ENCODE assay signal across 21 cellular contexts in the genomic region with DNA sequence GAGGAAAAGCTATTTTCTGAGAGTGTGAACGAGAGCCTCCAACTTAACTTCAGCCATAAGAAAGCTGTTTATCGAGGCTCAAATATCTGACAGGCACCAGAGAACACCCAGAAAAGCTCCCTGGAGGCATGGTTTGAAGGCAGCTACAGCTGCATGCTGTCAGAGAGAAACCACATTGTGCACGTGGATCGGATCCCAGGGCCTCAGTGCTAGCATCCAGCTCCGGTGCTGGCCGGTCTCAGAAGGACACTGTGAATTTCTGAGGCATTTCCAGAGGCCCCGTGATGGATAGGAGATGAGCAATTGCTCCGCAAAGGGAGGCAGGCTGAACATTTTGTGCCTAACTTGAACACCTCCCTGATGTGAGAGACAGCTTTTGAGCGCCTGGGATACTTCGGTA.
A peak's percentile ranks its signal among the peaks of the same experiment; 100 is the strongest.
DNase-seq lines count a peak whose midpoint lies in the region; ATAC-seq, FAIRE-seq and TF ChIP-seq lines count a peak whose summit lies in the region.
"Had no signal": no experiment of that assay in that cellular context is flagged by ENCODE, and none has a peak within 500 bp of the region (broad histone marks: within the 10 kb centered on the region; RNA-seq: fewer than 3 reads in every experiment).

No MANE protein-coding gene starts in this region.

- H3K27me3 Mint-ChIP-seq in osteocyte (ENCODE audit: unreplicated experiment): no peaks in the 10 kb centered on the region

- H3K36me3 ChIP-seq in adrenal gland (replicated peaks in 1 of 2) (no peaks in the 10 kb centered on the region), pancreas (no peaks in the 10 kb centered on the region), uterus (no peaks in the 10 kb centered on the region), OCI-LY7 (ENCODE audit: insufficient read depth, low read length) (no peaks in the 10 kb centered on the region)
- H3K36me3 ChIP-seq: BE2C, neural progenitor cell, right lobe of liver had no signal

- FAIRE-seq in pancreas (lab: Jason Lieb, UNC): no peak
- FAIRE-seq: D721Med, islet of Langerhans had no signal

- CTCF ChIA-PET in OCI-LY7 (lab: Charles Lee; ENCODE audit: unreplicated experiment): no interaction called here

- peak in 4 of 7 donors; percentile 7 to 46 (median 20) for DNase-seq in adrenal gland
- peak; percentile 62 for DNase-seq in left cardiac atrium
- peak in 3 of 6 donors; percentile 6 to 44 (median 16) for DNase-seq in pancreas
- DNase-seq in uterus: peak; percentile 76
- no peak for DNase-seq in osteocyte (ENCODE audit: extremely low spot score, unreplicated experiment)
- no peak for DNase-seq in cerebellum (ENCODE audit: low spot score)
- DNase-seq in OCI-LY7 (ENCODE audit: low spot score): no peak
- no peak for DNase-seq in superior temporal gyrus (ENCODE audit: extremely low spot score)
- DNase-seq: activated CD4-positive, alpha-beta T cell treated with anti-CD3 and anti-CD28 coated beads, Interleukin-2, amount 50 U/mL, for 1 hour; activated naive CD4-positive, alpha-beta T cell treated with Interleukin-2 at 50 U/mL for 16 hours; BE2C; dermis blood vessel endothelial cell; erythroblast; NCI-H1417 treated with DMSO at 0.1 percent for 48 hours; NCI-H774; right lobe of liver; stimulated activated CD4-positive, alpha-beta T cell treated with anti-CD3 and anti-CD28 coated beads, Interleukin-2, amount 100 ng/mL, for 48 hours had no signal

- H3K27me3 ChIP-seq in adrenal gland (no peaks in the 10 kb centered on the region), pancreas (no peaks in the 10 kb centered on the region), uterus (no peaks in the 10 kb centered on the region)
- H3K27me3 ChIP-seq: BE2C, neural progenitor cell, right lobe of liver had no signal

- no peaks in the 10 kb centered on the region for H3K9me3 ChIP-seq in adrenal gland (replicated peaks in 1 of 3)
- H3K9me3 ChIP-seq in pancreas: no peaks in the 10 kb centered on the region
- no peaks in the 10 kb centered on the region for H3K9me3 ChIP-seq in uterus
- H3K9me3 ChIP-seq in OCI-LY7 (ENCODE audit: low read length): no peaks in the 10 kb centered on the region
- H3K9me3 ChIP-seq: BE2C, right lobe of liver had no signal

- no peaks in the 10 kb centered on the region for H4K20me1 ChIP-seq in OCI-LY7 (ENCODE audit: insufficient read depth, low read length)

- intact Hi-C loops in adrenal gland (cut with DNase I) (no loop called here), left cardiac atrium (cut with DNase I) (no loop called here), pancreas (cut with DNase I) (no loop called here), uterus (cut with DNase I; ENCODE audit: low total_unique reads) (no loop called here), OCI-LY7 (cut with micrococcal nuclease; ENCODE audit: unreplicated experiment) (no loop called here)

- H3K9me3 Mint-ChIP-seq in osteocyte (ENCODE audit: unreplicated experiment): peaks cover 3% of the 10 kb centered on the region
- H3K9me3 Mint-ChIP-seq: GM23338 had no signal

- no peak overlapping the region for H3K4me2 ChIP-seq in OCI-LY7 (ENCODE audit: low read length)
- H3K4me2 ChIP-seq: GM23338, neural progenitor cell had no signal

- H3K4me1 ChIP-seq in adrenal gland (replicated peaks in 1 of 2) (peaks cover 0 to 10% of the 10 kb centered on the region in 2 donors), pancreas (no peaks in the 10 kb centered on the region), uterus (no peaks in the 10 kb centered on the region), OCI-LY7 (ENCODE audit: insufficient read depth, low read length, poor library complexity, severe bottlenecking) (no peaks in the 10 kb centered on the region)
- H3K4me1 ChIP-seq: BE2C, neural progenitor cell, right lobe of liver had no signal

- no peak overlapping the region for H3K27ac ChIP-seq in adrenal gland
- H3K27ac ChIP-seq in pancreas: no peak overlapping the region
- peak overlapping the region; percentile 65 for H3K27ac ChIP-seq in uterus
- no peak overlapping the region for H3K27ac ChIP-seq in OCI-LY7 (ENCODE audit: low read depth, low read length, poor library complexity, severe bottlenecking)
- H3K27ac ChIP-seq: neural progenitor cell, right lobe of liver had no signal

- no TSS peak for BruUV-seq in OCI-LY7 (replicated peaks; lab: Mats Ljungman, UMichigan)

- TF ChIP-seq POLR2A in adrenal gland (IDR thresholded peaks at IDR 0.05) (no peak), uterus (IDR thresholded peaks at IDR 0.05) (no peak)

- no peak for TF ChIP-seq CTCF in adrenal gland (IDR thresholded peaks at IDR 0.05)
- TF ChIP-seq CTCF in pancreas (IDR thresholded peaks at IDR 0.05): no peak
- TF ChIP-seq CTCF in uterus (IDR thresholded peaks at IDR 0.05): no peak
- no peak for TF ChIP-seq CTCF in osteocyte (IDR thresholded peaks at IDR 0.05)
- TF ChIP-seq CTCF in OCI-LY7 (conservative IDR thresholded peaks at IDR 0.05; ENCODE audit: low read length): no peak

- no peak overlapping the region for H2AFZ ChIP-seq in OCI-LY7 (ENCODE audit: low read length)
- H2AFZ ChIP-seq: GM23338, neural progenitor cell had no signal

- H3K79me2 ChIP-seq in OCI-LY7 (ENCODE audit: insufficient read depth, low read depth, low read length): no peaks in the 10 kb centered on the region

- no peaks in the 10 kb centered on the region for H3K4me1 Mint-ChIP-seq in osteocyte (ENCODE audit: unreplicated experiment)
- H3K4me1 Mint-ChIP-seq: GM23338 had no signal

- peak; percentile 92 to 94 for ATAC-seq in left cardiac atrium
- peak in 3 of 4 donors; percentile 63 to 77 (median 65) for ATAC-seq in pancreas
- ATAC-seq: GM23338 had no signal

- no peak overlapping the region for H3K4me3 Mint-ChIP-seq in osteocyte (ENCODE audit: unreplicated experiment)
- H3K4me3 Mint-ChIP-seq: GM23338, neural progenitor cell had no signal

- no peak overlapping the region for H3K27ac Mint-ChIP-seq in osteocyte (ENCODE audit: unreplicated experiment)
- H3K27ac Mint-ChIP-seq: GM23338, neural progenitor cell had no signal

- POLR2A ChIA-PET in OCI-LY7 (lab: Charles Lee): interaction anchor here (0.6 kb wide), 1 partner anchor 142 kb away, joined by 3 read pairs; no protein-coding TSS in a partner anchor

- H3K36me3 Mint-ChIP-seq in osteocyte (ENCODE audit: unreplicated experiment): no peaks in the 10 kb centered on the region
- H3K36me3 Mint-ChIP-seq: neural progenitor cell had no signal

- H3K4me3 ChIP-seq in adrenal gland (no peak overlapping the region), pancreas (no peak overlapping the region), uterus (no peak overlapping the region), OCI-LY7 (ENCODE audit: low read depth, low read length, poor library complexity, severe bottlenecking) (no peak overlapping the region)
- H3K4me3 ChIP-seq: GM23338, neural progenitor cell, right lobe of liver had no signal

- WGBS in adrenal gland, 4 donors: 58 to 80% (median 68%) methylated on average over 8 to 10 of the region's 10 CpGs
- WGBS in pancreas, 2 donors: 78 to 89% methylated on average over 10 of the region's 10 CpGs

- H3K9me2 ChIP-seq in OCI-LY7 (ENCODE audit: insufficient read depth, low read length): no peaks in the 10 kb centered on the region

Comparison
In these comparisons a context has a peak if more than half of its experiments do, and no peak if none do; other contexts are left out.
1. DNase-seq: peak in adrenal gland (4 of 7), left cardiac atrium (single experiment) and uterus (2 of 2); none in osteocyte (single experiment), cerebellum (single experiment), OCI-LY7 (single experiment) and superior temporal gyrus (single experiment).
2. H3K27ac ChIP-seq: peak in uterus (2 of 2); none in adrenal gland (0 of 5), pancreas (0 of 4) and OCI-LY7 (single experiment).